Comparison of ENCODE assay signal across 9 cellular contexts in genomic region chr7:47435889-47436312, GRCh38.
A peak's percentile ranks its signal among the peaks of the same experiment; 100 is the strongest.
DNase-seq lines count a peak whose midpoint lies in the region; ATAC-seq and TF ChIP-seq lines count a peak whose summit lies in the region.
"Had no signal": no experiment of that assay in that cellular context is flagged by ENCODE, and none has a peak within 500 bp of the region (broad histone marks: within the 10 kb centered on the region; RNA-seq: fewer than 3 reads in every experiment).

No MANE protein-coding gene starts in this region.

- peaks cover 16% of the 10 kb centered on the region for H3K36me3 ChIP-seq in left ventricle myocardium inferior

- TF ChIP-seq CTCF in WI38 (IDR thresholded peaks at IDR 0.05; ENCODE audit: low read depth, low read length) (peak; percentile 76), left ventricle myocardium inferior (IDR thresholded peaks at IDR 0.05; ENCODE audit: borderline replicate concordance) (peak; percentile 86)

- peaks cover 8% of the 10 kb centered on the region for H3K4me1 ChIP-seq in left ventricle myocardium inferior

- H3K27me3 ChIP-seq in left ventricle myocardium inferior (ENCODE audit: low read depth), result no peaks in the 10 kb centered on the region

- intact Hi-C loops in left ventricle myocardium inferior (cut with micrococcal nuclease), result no loop called here

- H3K27ac ChIP-seq in left ventricle myocardium inferior (replicated peaks), result no peak overlapping the region
- H3K27ac ChIP-seq: skin epidermis had no signal

- H3K4me3 ChIP-seq in WI38 (ENCODE audit: low read depth, low read length) (no peak overlapping the region), left ventricle myocardium inferior (no peak overlapping the region), skeletal muscle cell (ENCODE audit: low read depth, low read length) (no peak overlapping the region)
- H3K4me3 ChIP-seq: skin epidermis had no signal

- DNase-seq in DMS153 treated with DMSO at 0.1 percent for 48 hours (lab: John Stamatoyannopoulos, UW; ENCODE audit: unreplicated experiment) (peak; percentile 43), HuH-7.5 (ENCODE audit: low spot score) (peak; percentile 41), left ventricle myocardium inferior (peak; percentile 63), skeletal muscle cell (ENCODE audit: low read depth) (peak; percentile 57), NCI-H446 treated with DMSO at 0.1 percent for 48 hours (lab: John Stamatoyannopoulos, UW) (no peak)
- DNase-seq in activated CD4-positive, alpha-beta T cell treated with anti-CD3 and anti-CD28 coated beads for 4 hours, result no peak

- no peak for ATAC-seq in HG03342 (IDR thresholded peaks at IDR 0.05; ENCODE audit: unreplicated experiment)

- H3K9me3 ChIP-seq in left ventricle myocardium inferior (replicated peaks), result no peaks in the 10 kb centered on the region

Comparison
In these comparisons a context has a peak if more than half of its experiments do, and no peak if none do; other contexts are left out.
1. DNase-seq: peak in DMS153 treated with DMSO at 0.1 percent for 48 hours (single experiment), HuH-7.5 (single experiment), left ventricle myocardium inferior (single experiment) and skeletal muscle cell (single experiment); none in activated CD4-positive, alpha-beta T cell treated with anti-CD3 and anti-CD28 coated beads for 4 hours (0 of 2) and NCI-H446 treated with DMSO at 0.1 percent for 48 hours (single experiment).